1 cellular context compared by ENCODE assay signal in genomic region chr9:97075289-97075870, GRCh38.
TF ChIP-seq lines count a peak whose summit lies in the region.

No MANE protein-coding gene starts in this region.

TF ChIP-seq in HepG2, 621 proteins besides CTCF, POLR2A, EP300 and RAD21 (continued from another document and continues in another):
- no peak for TF ChIP-seq HNRNPL (IDR thresholded peaks at IDR 0.05; ENCODE audit: low read depth, low read length)
- no peak for TF ChIP-seq LCORL (IDR thresholded peaks at IDR 0.05)
- TF ChIP-seq LCORL (CRISPR knock-in tag; IDR thresholded peaks at IDR 0.05) = peak; percentile 23; the same call in 1 of the 2 replicates
- no peak for TF ChIP-seq SCMH1 (CRISPR knock-in tag; IDR thresholded peaks at IDR 0.05; ENCODE audit: borderline replicate concordance)
- TF ChIP-seq ZNF556 (CRISPR knock-in tag; IDR thresholded peaks at IDR 0.05; ENCODE audit: borderline replicate concordance) = no peak
- no peak for TF ChIP-seq ZFP36 (IDR thresholded peaks at IDR 0.05; ENCODE audit: borderline replicate concordance, low read depth, low read length, partially characterized antibody)
- TF ChIP-seq ARNT2 (CRISPR knock-in tag; IDR thresholded peaks at IDR 0.05; ENCODE audit: low read depth) = no peak
- peak; percentile 28; the same call in 1 of the 2 replicates for TF ChIP-seq GABPB1 (CRISPR knock-in tag; IDR thresholded peaks at IDR 0.05)
- no peak for TF ChIP-seq ZNF335 (CRISPR knock-in tag; IDR thresholded peaks at IDR 0.05)
- no peak for TF ChIP-seq ZIK1 (CRISPR knock-in tag; IDR thresholded peaks at IDR 0.05; ENCODE audit: borderline replicate concordance, low read depth)
- TF ChIP-seq, protein P1, sequence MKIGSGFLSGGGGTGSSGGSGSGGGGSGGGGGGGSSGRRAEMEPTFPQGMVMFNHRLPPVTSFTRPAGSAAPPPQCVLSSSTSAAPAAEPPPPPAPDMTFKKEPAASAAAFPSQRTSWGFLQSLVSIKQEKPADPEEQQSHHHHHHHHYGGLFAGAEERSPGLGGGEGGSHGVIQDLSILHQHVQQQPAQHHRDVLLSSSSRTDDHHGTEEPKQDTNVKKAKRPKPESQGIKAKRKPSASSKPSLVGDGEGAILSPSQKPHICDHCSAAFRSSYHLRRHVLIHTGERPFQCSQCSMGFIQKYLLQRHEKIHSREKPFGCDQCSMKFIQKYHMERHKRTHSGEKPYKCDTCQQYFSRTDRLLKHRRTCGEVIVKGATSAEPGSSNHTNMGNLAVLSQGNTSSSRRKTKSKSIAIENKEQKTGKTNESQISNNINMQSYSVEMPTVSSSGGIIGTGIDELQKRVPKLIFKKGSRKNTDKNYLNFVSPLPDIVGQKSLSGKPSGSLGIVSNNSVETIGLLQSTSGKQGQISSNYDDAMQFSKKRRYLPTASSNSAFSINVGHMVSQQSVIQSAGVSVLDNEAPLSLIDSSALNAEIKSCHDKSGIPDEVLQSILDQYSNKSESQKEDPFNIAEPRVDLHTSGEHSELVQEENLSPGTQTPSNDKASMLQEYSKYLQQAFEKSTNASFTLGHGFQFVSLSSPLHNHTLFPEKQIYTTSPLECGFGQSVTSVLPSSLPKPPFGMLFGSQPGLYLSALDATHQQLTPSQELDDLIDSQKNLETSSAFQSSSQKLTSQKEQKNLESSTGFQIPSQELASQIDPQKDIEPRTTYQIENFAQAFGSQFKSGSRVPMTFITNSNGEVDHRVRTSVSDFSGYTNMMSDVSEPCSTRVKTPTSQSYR (CRISPR knock-in tag; IDR thresholded peaks at IDR 0.05; ENCODE audit: borderline replicate concordance) = peak; percentile 57; the same call in 1 of the 2 replicates
- TF ChIP-seq ETS1 (CRISPR knock-in tag; IDR thresholded peaks at IDR 0.05) = no peak
- TF ChIP-seq, protein P2, sequence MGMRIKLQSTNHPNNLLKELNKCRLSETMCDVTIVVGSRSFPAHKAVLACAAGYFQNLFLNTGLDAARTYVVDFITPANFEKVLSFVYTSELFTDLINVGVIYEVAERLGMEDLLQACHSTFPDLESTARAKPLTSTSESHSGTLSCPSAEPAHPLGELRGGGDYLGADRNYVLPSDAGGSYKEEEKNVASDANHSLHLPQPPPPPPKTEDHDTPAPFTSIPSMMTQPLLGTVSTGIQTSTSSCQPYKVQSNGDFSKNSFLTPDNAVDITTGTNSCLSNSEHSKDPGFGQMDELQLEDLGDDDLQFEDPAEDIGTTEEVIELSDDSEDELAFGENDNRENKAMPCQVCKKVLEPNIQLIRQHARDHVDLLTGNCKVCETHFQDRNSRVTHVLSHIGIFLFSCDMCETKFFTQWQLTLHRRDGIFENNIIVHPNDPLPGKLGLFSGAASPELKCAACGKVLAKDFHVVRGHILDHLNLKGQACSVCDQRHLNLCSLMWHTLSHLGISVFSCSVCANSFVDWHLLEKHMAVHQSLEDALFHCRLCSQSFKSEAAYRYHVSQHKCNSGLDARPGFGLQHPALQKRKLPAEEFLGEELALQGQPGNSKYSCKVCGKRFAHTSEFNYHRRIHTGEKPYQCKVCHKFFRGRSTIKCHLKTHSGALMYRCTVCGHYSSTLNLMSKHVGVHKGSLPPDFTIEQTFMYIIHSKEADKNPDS (CRISPR knock-in tag; IDR thresholded peaks at IDR 0.05) = no peak
- TF ChIP-seq, protein P3, sequence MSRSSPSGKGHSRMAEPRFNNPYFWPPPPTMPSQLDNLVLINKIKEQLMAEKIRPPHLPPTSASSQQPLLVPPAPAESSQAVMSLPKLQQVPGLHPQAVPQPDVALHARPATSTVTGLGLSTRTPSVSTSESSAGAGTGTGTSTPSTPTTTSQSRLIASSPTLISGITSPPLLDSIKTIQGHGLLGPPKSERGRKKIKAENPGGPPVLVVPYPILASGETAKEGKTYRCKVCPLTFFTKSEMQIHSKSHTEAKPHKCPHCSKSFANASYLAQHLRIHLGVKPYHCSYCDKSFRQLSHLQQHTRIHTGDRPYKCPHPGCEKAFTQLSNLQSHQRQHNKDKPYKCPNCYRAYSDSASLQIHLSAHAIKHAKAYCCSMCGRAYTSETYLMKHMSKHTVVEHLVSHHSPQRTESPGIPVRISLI (CRISPR knock-in tag; IDR thresholded peaks at IDR 0.05; ENCODE audit: borderline replicate concordance) = peak; percentile 72; the same call in 1 of the 2 replicates
- no peak for TF ChIP-seq ZNF207 (IDR thresholded peaks at IDR 0.05; ENCODE audit: borderline replicate concordance)
- TF ChIP-seq SOX13 (IDR thresholded peaks at IDR 0.05) = no peak
- TF ChIP-seq SOX13 (CRISPR knock-in tag; conservative IDR thresholded peaks at IDR 0.05 in 1 of 2, IDR thresholded peaks at IDR 0.05 in 1 of 2) = peak in 1 of 2 experiments; percentile 60; a peak in 1 of 4 replicates
- TF ChIP-seq KLF15 (CRISPR knock-in tag; IDR thresholded peaks at IDR 0.05; ENCODE audit: borderline replicate concordance) = no peak
- TF ChIP-seq, protein P4, sequence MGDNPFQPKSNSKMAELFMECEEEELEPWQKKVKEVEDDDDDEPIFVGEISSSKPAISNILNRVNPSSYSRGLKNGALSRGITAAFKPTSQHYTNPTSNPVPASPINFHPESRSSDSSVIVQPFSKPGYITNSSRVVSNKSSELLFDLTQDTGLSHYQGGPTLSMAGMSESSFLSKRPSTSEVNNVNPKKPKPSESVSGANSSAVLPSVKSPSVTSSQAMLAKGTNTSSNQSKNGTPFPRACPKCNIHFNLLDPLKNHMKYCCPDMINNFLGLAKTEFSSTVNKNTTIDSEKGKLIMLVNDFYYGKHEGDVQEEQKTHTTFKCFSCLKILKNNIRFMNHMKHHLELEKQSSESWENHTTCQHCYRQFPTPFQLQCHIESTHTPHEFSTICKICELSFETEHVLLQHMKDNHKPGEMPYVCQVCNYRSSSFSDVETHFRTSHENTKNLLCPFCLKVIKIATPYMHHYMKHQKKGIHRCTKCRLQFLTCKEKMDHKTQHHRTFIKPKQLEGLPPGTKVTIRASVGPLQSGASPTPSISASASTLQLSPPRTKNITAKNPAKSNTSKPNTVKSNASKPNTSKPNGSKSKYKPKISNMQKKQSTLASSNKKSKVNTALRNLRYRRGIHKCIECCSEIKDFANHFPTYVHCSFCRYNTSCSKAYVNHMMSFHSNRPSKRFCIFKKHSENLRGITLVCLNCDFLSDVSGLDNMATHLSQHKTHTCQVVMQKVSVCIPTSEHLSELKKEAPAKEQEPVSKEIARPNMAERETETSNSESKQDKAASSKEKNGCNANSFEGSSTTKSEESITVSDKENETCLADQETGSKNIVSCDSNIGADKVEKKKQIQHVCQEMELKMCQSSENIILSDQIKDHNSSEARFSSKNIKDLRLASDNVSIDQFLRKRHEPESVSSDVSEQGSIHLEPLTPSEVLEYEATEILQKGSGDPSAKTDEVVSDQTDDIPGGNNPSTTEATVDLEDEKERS (CRISPR knock-in tag; IDR thresholded peaks at IDR 0.05) = no peak
- TF ChIP-seq MED1 (CRISPR knock-in tag; IDR thresholded peaks at IDR 0.05) = peak; percentile 60
- TF ChIP-seq RXRB (CRISPR knock-in tag; IDR thresholded peaks at IDR 0.05; ENCODE audit: borderline replicate concordance) = peak; percentile 47; the same call in 1 of the 2 replicates
- no peak for TF ChIP-seq ZNF564 (CRISPR knock-in tag; IDR thresholded peaks at IDR 0.05)
- no peak for TF ChIP-seq HOXA7 (CRISPR knock-in tag; IDR thresholded peaks at IDR 0.05)
- TF ChIP-seq, protein P5, sequence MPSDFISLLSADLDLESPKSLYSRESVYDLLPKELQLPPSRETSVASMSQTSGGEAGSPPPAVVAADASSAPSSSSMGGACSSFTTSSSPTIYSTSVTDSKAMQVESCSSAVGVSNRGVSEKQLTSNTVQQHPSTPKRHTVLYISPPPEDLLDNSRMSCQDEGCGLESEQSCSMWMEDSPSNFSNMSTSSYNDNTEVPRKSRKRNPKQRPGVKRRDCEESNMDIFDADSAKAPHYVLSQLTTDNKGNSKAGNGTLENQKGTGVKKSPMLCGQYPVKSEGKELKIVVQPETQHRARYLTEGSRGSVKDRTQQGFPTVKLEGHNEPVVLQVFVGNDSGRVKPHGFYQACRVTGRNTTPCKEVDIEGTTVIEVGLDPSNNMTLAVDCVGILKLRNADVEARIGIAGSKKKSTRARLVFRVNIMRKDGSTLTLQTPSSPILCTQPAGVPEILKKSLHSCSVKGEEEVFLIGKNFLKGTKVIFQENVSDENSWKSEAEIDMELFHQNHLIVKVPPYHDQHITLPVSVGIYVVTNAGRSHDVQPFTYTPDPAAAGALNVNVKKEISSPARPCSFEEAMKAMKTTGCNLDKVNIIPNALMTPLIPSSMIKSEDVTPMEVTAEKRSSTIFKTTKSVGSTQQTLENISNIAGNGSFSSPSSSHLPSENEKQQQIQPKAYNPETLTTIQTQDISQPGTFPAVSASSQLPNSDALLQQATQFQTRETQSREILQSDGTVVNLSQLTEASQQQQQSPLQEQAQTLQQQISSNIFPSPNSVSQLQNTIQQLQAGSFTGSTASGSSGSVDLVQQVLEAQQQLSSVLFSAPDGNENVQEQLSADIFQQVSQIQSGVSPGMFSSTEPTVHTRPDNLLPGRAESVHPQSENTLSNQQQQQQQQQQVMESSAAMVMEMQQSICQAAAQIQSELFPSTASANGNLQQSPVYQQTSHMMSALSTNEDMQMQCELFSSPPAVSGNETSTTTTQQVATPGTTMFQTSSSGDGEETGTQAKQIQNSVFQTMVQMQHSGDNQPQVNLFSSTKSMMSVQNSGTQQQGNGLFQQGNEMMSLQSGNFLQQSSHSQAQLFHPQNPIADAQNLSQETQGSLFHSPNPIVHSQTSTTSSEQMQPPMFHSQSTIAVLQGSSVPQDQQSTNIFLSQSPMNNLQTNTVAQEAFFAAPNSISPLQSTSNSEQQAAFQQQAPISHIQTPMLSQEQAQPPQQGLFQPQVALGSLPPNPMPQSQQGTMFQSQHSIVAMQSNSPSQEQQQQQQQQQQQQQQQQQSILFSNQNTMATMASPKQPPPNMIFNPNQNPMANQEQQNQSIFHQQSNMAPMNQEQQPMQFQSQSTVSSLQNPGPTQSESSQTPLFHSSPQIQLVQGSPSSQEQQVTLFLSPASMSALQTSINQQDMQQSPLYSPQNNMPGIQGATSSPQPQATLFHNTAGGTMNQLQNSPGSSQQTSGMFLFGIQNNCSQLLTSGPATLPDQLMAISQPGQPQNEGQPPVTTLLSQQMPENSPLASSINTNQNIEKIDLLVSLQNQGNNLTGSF (CRISPR knock-in tag; IDR thresholded peaks at IDR 0.05) = no peak
- TF ChIP-seq ZNF788 (CRISPR knock-in tag; IDR thresholded peaks at IDR 0.05; ENCODE audit: borderline replicate concordance) = no peak
- no peak for TF ChIP-seq NFIC (IDR thresholded peaks at IDR 0.05; ENCODE audit: low read length)
- TF ChIP-seq, protein P6, sequence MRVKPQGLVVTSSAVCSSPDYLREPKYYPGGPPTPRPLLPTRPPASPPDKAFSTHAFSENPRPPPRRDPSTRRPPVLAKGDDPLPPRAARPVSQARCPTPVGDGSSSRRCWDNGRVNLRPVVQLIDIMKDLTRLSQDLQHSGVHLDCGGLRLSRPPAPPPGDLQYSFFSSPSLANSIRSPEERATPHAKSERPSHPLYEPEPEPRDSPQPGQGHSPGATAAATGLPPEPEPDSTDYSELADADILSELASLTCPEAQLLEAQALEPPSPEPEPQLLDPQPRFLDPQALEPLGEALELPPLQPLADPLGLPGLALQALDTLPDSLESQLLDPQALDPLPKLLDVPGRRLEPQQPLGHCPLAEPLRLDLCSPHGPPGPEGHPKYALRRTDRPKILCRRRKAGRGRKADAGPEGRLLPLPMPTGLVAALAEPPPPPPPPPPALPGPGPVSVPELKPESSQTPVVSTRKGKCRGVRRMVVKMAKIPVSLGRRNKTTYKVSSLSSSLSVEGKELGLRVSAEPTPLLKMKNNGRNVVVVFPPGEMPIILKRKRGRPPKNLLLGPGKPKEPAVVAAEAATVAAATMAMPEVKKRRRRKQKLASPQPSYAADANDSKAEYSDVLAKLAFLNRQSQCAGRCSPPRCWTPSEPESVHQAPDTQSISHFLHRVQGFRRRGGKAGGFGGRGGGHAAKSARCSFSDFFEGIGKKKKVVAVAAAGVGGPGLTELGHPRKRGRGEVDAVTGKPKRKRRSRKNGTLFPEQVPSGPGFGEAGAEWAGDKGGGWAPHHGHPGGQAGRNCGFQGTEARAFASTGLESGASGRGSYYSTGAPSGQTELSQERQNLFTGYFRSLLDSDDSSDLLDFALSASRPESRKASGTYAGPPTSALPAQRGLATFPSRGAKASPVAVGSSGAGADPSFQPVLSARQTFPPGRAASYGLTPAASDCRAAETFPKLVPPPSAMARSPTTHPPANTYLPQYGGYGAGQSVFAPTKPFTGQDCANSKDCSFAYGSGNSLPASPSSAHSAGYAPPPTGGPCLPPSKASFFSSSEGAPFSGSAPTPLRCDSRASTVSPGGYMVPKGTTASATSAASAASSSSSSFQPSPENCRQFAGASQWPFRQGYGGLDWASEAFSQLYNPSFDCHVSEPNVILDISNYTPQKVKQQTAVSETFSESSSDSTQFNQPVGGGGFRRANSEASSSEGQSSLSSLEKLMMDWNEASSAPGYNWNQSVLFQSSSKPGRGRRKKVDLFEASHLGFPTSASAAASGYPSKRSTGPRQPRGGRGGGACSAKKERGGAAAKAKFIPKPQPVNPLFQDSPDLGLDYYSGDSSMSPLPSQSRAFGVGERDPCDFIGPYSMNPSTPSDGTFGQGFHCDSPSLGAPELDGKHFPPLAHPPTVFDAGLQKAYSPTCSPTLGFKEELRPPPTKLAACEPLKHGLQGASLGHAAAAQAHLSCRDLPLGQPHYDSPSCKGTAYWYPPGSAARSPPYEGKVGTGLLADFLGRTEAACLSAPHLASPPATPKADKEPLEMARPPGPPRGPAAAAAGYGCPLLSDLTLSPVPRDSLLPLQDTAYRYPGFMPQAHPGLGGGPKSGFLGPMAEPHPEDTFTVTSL (CRISPR knock-in tag; IDR thresholded peaks at IDR 0.05; ENCODE audit: borderline replicate concordance) = peak; percentile 55; the same call in 1 of the 2 replicates
- no peak for TF ChIP-seq DR1 (CRISPR knock-in tag; IDR thresholded peaks at IDR 0.05)
- no peak for TF ChIP-seq MED13 (CRISPR knock-in tag; IDR thresholded peaks at IDR 0.05)
- no peak for TF ChIP-seq ZNF232 (CRISPR knock-in tag; IDR thresholded peaks at IDR 0.05; ENCODE audit: borderline replicate concordance)
- TF ChIP-seq SALL1 (CRISPR knock-in tag; IDR thresholded peaks at IDR 0.05) = peak; percentile 85
- TF ChIP-seq SMC3 (IDR thresholded peaks at IDR 0.05; ENCODE audit: low read length) = no peak
- no peak for TF ChIP-seq NR2F6 (IDR thresholded peaks at IDR 0.05)
- TF ChIP-seq NR2F6 (CRISPR knock-in tag; IDR thresholded peaks at IDR 0.05) = peak; percentile 35; the same call in 1 of the 2 replicates
- TF ChIP-seq EED (CRISPR knock-in tag; IDR thresholded peaks at IDR 0.05) = no peak
- no peak for TF ChIP-seq ZNF674 (CRISPR knock-in tag; IDR thresholded peaks at IDR 0.05; ENCODE audit: low read depth)
- no peak for TF ChIP-seq SMYD3 (CRISPR knock-in tag; IDR thresholded peaks at IDR 0.05)
- TF ChIP-seq ZMAT5 (CRISPR knock-in tag; IDR thresholded peaks at IDR 0.05; ENCODE audit: borderline replicate concordance, low read depth) = no peak
- no peak for TF ChIP-seq ZNF615 (CRISPR knock-in tag; IDR thresholded peaks at IDR 0.05; ENCODE audit: borderline replicate concordance)
- peak; percentile 46; the same call in 1 of the 2 replicates for TF ChIP-seq SP5 (CRISPR knock-in tag; IDR thresholded peaks at IDR 0.05; ENCODE audit: borderline replicate concordance, low read depth)
- peak; percentile 49; the same call in 1 of the 2 replicates for TF ChIP-seq SAP130 (CRISPR knock-in tag; IDR thresholded peaks at IDR 0.05; ENCODE audit: low read depth)
